33 cellular contexts compared by ENCODE assay signal in genomic region chr2:15201009-15201408, GRCh38.
"Had no signal": no experiment of that assay in that cellular context is flagged by ENCODE, and none has a peak within 500 bp of the region (broad histone marks: within the 10 kb centered on the region; RNA-seq: fewer than 3 reads in every experiment).

No MANE protein-coding gene starts in this region.

- ATAC-seq: activated naive CD4-positive, alpha-beta T cell treated with anti-CD3 and anti-CD28 coated beads, Interleukin-2, amount 50 U/mL, for 72 hours; activated T-cell treated with anti-CD3 and anti-CD28 coated beads, Interleukin-2, amount 50 U/mL, for 72 hours; esophagus mucosa; T-helper 17 cell; WTC11 had no signal

- H3K9me3 ChIP-seq: ascending aorta, breast epithelium, colonic mucosa had no signal

- H3K36me3 ChIP-seq: breast epithelium, cardiac muscle cell, colonic mucosa had no signal

- H3K4me1 ChIP-seq: ascending aorta, breast epithelium, colonic mucosa had no signal

- H3K4me3 ChIP-seq: ascending aorta, breast epithelium, cardiac muscle cell, colonic mucosa had no signal

- DNase-seq: activated CD4-positive, alpha-beta memory T cell treated with anti-CD3 and anti-CD28 coated beads, Interleukin-2, amount 10 ng/mL, durations not matched to agents 7 days and 5 days; activated CD4-positive, alpha-beta T cell treated with anti-CD3 and anti-CD28 coated beads for 1 hour; activated CD4-positive, alpha-beta T cell treated with anti-CD3 and anti-CD28 coated beads for 4 hours; activated CD4-positive, alpha-beta T cell treated with anti-CD3 and anti-CD28 coated beads, Interleukin-2, amount 10 ng/mL, durations not matched to agents 7 days and 5 days; activated CD4-positive, alpha-beta T cell treated with anti-CD3 and anti-CD28 coated beads, Interleukin-2, amount 50 U/mL, for 4 hours; activated CD8-positive, alpha-beta memory T cell treated with anti-CD3 and anti-CD28 coated beads, Interleukin-2, amount 50 U/mL, for 48 hours; activated gamma-delta T cell; activated naive CD4-positive, alpha-beta T cell; activated naive CD4-positive, alpha-beta T cell treated with anti-CD3 and anti-CD28 coated beads, Interleukin-2, amount 10 ng/mL, durations not matched to agents 7 days and 5 days; activated naive CD8-positive, alpha-beta T cell treated with anti-CD3 and anti-CD28 coated beads, Interleukin-2, amount 10 ng/mL, durations not matched to agents 7 days and 5 days; activated T-cell treated with anti-CD3 and anti-CD28 coated beads for 4 hours; activated T-cell treated with anti-CD3 and anti-CD28 coated beads, Interleukin-2, amount 50 U/mL, for 24 hours; activated T-cell treated with anti-CD3 and anti-CD28 coated beads, Interleukin-2, amount 50 U/mL, for 72 hours; central memory CD4-positive, alpha-beta T cell; cerebellar nuclear complex; colonic mucosa; effector CD8-positive, alpha-beta T cell; foreskin fibroblast; head of caudate nucleus; T-helper 1 cell; T-helper 17 cell; T1000 had no signal

- FAIRE-seq: endometrium, endothelial cell of umbilical vein, frontal cortex had no signal

- H3K27ac ChIP-seq: ascending aorta, breast epithelium, cardiac muscle cell, colonic mucosa, epithelial cell of prostate, VCaP had no signal

- H3K27me3 ChIP-seq: ascending aorta, breast epithelium, cardiac muscle cell, colonic mucosa had no signal
